In genomic region chr20:25195014-25195961, GRCh38 we compare ENCODE assay signal across 8 cellular contexts. TPM values are rescaled to one million over a fixed set of nuclear protein-coding genes. Genes with fewer than 3 reads are reported as not detected.
DNase-seq lines count a peak whose midpoint lies in the region; TF ChIP-seq lines count a peak whose summit lies in the region.

Gene ENTPD6, plus strand, starts transcription at chr20:25195712. Its CDS starts 10,825 bp downstream, at chr20:25206537.

- H3K36me3 ChIP-seq in MG63: no peaks in the 10 kb centered on the region
- no peaks in the 10 kb centered on the region for H3K36me3 ChIP-seq in SJCRH30
- H3K36me3 ChIP-seq in neutrophil: no peaks in the 10 kb centered on the region

- H3K27ac ChIP-seq in SJCRH30 (peak within 1 kb of the TSS; percentile 53), neutrophil (no peak within 1 kb of the TSS)

- no peaks in the 10 kb centered on the region for H3K9me3 ChIP-seq in MG63
- no peaks in the 10 kb centered on the region for H3K9me3 ChIP-seq in SJCRH30 (replicated peaks)
- H3K9me3 ChIP-seq in neutrophil: no peaks in the 10 kb centered on the region

- TF ChIP-seq CTCF in neutrophil (IDR thresholded peaks at IDR 0.05): no peak
- TF ChIP-seq CTCF in subcutaneous adipose tissue (IDR thresholded peaks at IDR 0.05; ENCODE audit: low read depth): no peak

- DNase-seq in GF-D8 (lab: John Stamatoyannopoulos, UW): peak; percentile 66
- peak; percentile 77 for DNase-seq in HCEC 1CT
- DNase-seq in MG63: peak; percentile 79
- peak; percentile 93 to 95 for DNase-seq in SJCRH30
- peak; percentile 81 to 92 (median 86) for DNase-seq in activated naive CD4-positive, alpha-beta T cell (lab: John Stamatoyannopoulos, UW)
- DNase-seq in foreskin melanocyte: peak; percentile 68

- H3K4me1 ChIP-seq in SJCRH30 (peaks cover 8% of the 10 kb centered on the region), neutrophil (ENCODE audit: control insufficient read depth in 1 of 2, insufficient read depth in 1 of 2, low read depth in 1 of 2, low read length in 1 of 2) (peaks cover 10 to 14% of the 10 kb centered on the region in 2 experiments)

- H3K27me3 ChIP-seq in MG63 (no peaks in the 10 kb centered on the region), SJCRH30 (no peaks in the 10 kb centered on the region), neutrophil (peaks cover 35% of the 10 kb centered on the region)

- H3K4me3 ChIP-seq in MG63 (peak within 1 kb of the TSS; percentile 80), SJCRH30 (peak within 1 kb of the TSS; percentile 89), neutrophil (ENCODE audit: low read depth in 1 of 2, low read length in 1 of 2) (peak within 1 kb of the TSS; percentile 68 to 86)

RNA-seq across cellular contexts. Expression of gene ENTPD6, which starts in this region (rescaled TPM):
- 41.4 and 59.6 TPM in 2 replicates for total RNA-seq in MG63 (2014; rRNA removed; shearing (Covaris generic); ENCODE audit: low replicate concordance)
- total RNA-seq in SJCRH30 (2014; rRNA removed; shearing (Covaris generic)): 53.5 and 53.6 TPM in 2 replicates
- total RNA-seq in subcutaneous adipose tissue: 10 to 100 TPM; 41.3 to 82.5 (median 53.6) TPM
